7 cellular contexts compared by ENCODE assay signal in the genomic region with DNA sequence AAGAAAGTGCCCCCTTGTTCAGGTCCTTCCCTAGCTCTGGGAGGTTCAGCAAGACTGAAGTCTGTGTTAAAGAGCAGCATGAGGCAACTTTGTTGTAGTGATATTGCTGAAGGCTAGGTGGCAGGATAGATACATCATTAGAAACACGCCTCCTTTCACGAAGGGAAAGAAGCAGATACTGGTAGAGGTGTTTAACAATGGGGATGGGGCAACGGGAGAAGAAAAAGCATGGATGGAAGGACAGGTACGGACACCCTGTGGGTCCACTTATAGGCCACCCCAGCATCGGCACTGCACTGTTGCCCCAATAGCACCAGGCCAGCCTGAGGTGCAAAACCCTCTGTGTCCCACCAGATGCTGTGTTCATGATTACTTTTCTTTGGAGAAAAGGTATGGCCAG.
DNase-seq lines count a peak whose midpoint lies in the region; ATAC-seq and TF ChIP-seq lines count a peak whose summit lies in the region.

No MANE protein-coding gene starts in this region.

- in situ Hi-C loops in astrocyte of the spinal cord (cut with HindIII; ENCODE audit: low sequenced_read_pairs) = no loop called here

- peak; percentile 60 for ATAC-seq in HG03432 (IDR thresholded peaks at IDR 0.05; ENCODE audit: unreplicated experiment)
- ATAC-seq in HG03354 (IDR thresholded peaks at IDR 0.05; ENCODE audit: poor library complexity, severe bottlenecking, unreplicated experiment) = no peak

- H3K4me3 ChIP-seq in GM12865 (ENCODE audit: low read depth, low read length) (no peak overlapping the region), astrocyte of the spinal cord (ENCODE audit: low read depth, low read length) (no peak overlapping the region)

- TF ChIP-seq CTCF in GM12865 (IDR thresholded peaks at IDR 0.05; ENCODE audit: insufficient read depth, low read depth, low read length, missing control alignments) (peak; percentile 55), astrocyte of the spinal cord (IDR thresholded peaks at IDR 0.05; ENCODE audit: low read depth, low read length) (peak; percentile 73)

- peak; percentile 47 for DNase-seq in GM12865 (ENCODE audit: low read depth)
- peak; percentile 28 to 81 for DNase-seq in NCI-H526 (lab: John Stamatoyannopoulos, UW)
- DNase-seq in astrocyte of the spinal cord (ENCODE audit: low read depth, low spot score) = peak; percentile 76
- peak; percentile 73 for DNase-seq in islet precursor cell
- DNase-seq in superior temporal gyrus (ENCODE audit: extremely low spot score) = peak; percentile 84
